ENCODE assay signal across 7 cellular contexts in the genomic region with DNA sequence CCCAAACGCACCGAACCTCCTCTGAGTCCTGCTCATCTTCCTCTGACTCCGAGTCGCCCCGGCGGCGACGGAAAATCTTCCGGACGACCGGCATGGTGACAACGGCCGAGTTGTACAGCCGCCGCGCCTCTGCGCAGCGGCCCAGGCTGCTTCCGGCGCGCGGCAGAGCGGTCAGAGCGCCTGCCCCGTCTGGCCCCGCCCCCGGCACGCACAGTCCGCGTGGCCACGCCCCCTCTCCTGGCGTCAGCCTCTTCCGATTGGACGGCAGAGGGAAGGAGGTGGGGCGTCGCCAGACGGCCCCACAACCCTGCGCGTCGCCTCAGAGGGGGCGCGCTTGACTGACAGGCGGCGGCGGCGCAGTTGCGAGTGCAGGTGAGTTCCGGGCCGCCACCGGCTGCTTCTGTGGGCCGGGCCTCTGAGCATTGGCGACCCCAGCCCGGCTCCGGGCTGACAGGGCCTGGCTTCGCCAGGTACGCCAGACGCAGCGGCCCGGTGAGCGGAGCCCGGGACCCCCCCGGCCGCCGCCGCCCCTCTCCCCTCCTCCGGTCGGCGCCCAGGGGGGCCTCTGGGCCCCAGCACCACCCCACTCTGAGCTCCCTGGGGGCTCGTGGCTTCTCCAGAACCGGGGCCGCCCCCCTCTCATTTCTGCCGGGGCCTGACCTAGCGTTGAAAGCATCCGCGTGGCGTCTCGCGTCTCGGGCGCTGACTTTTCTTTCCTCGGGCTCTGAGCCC.
DNase-seq lines count a peak whose midpoint lies in the region; ATAC-seq lines count a peak whose summit lies in the region.

A gene with protein sequence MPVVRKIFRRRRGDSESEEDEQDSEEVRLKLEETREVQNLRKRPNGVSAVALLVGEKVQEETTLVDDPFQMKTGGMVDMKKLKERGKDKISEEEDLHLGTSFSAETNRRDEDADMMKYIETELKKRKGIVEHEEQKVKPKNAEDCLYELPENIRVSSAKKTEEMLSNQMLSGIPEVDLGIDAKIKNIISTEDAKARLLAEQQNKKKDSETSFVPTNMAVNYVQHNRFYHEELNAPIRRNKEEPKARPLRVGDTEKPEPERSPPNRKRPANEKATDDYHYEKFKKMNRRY (minus strand): TSS at position 148 of the 732 bp plus-strand sequence. CDS start 54 bp downstream, at position 94.
Gene USP20 (plus strand): TSS at position 331 of the 732 bp plus-strand sequence. CDS start 17,098 bp downstream, outside the sequence.

- ATAC-seq in GM18517 (IDR thresholded peaks at IDR 0.05; ENCODE audit: unreplicated experiment) (peak; percentile 74), HG03039 (IDR thresholded peaks at IDR 0.05; ENCODE audit: unreplicated experiment) (peak; percentile 94)

- DNase-seq in NCI-H2081 treated with DMSO at 0.1 percent for 48 hours (lab: John Stamatoyannopoulos, UW) (peak; percentile 71), T1000 (lab: John Stamatoyannopoulos, UW) (peak; percentile 85), astrocyte of the hippocampus (ENCODE audit: low read depth, low spot score) (peak; percentile 99), hippocampal formation (lab: John Stamatoyannopoulos, UW) (peak; percentile 92 to 95), retina (peak; percentile 95)

Comparison
In these comparisons a context has a peak if more than half of its experiments do, and no peak if none do; other contexts are left out.
1. Peak in every context shown above with its lines: DNase-seq and ATAC-seq.